Comparison of ENCODE assay signal across 1 cellular context in genomic region chr11:134331565-134332188, GRCh38.
A peak's percentile ranks its signal among the peaks of the same experiment; 100 is the strongest.
TF ChIP-seq lines count a peak whose summit lies in the region.

Gene GLB1L2 (plus strand): TSS chr11:134331988. CDS start chr11:134332062, 74 bp downstream.

TF ChIP-seq in K562, 482 proteins besides CTCF, POLR2A, EP300 and RAD21 (continued from another document and continues in another):
- TF ChIP-seq TFAP4 (CRISPR knock-in tag; IDR thresholded peaks at IDR 0.05; ENCODE audit: borderline replicate concordance): peak; percentile 63
- TF ChIP-seq MCM2 (IDR thresholded peaks at IDR 0.05; ENCODE audit: low read depth): no peak
- TF ChIP-seq ILF3 (IDR thresholded peaks at IDR 0.05; ENCODE audit: borderline replicate concordance): no peak
- TF ChIP-seq ZNF584 (CRISPR knock-in tag; IDR thresholded peaks at IDR 0.05; ENCODE audit: low read depth): no peak
- no peak for TF ChIP-seq PTRF (tag; IDR thresholded peaks at IDR 0.05)
- TF ChIP-seq PML (IDR thresholded peaks at IDR 0.05; ENCODE audit: low read length): no peak
- TF ChIP-seq MXI1 (IDR thresholded peaks at IDR 0.05; ENCODE audit: low read depth, low read length): peak; percentile 58; the same call in 1 of the 2 replicates
- peak; percentile 42 for TF ChIP-seq CCNT2 (IDR thresholded peaks at IDR 0.05; ENCODE audit: borderline replicate concordance, extremely low read depth, insufficient read length, low read depth, low read length)
- TF ChIP-seq TBL1XR1 (IDR thresholded peaks at IDR 0.05; ENCODE audit: low read length in 2 of 2): no peak
- no peak for TF ChIP-seq TSHZ1 (CRISPR knock-in tag; IDR thresholded peaks at IDR 0.05)
- peak; percentile 93 for TF ChIP-seq LCOR (CRISPR knock-in tag; IDR thresholded peaks at IDR 0.05)
- TF ChIP-seq E2F5 (CRISPR knock-in tag; IDR thresholded peaks at IDR 0.05): 0 out of 2 replicates have a peak, but pooled peaks have one; percentile 54
- TF ChIP-seq ELK1 (CRISPR knock-in tag; IDR thresholded peaks at IDR 0.05): no peak
- TF ChIP-seq PTTG1 (tag; IDR thresholded peaks at IDR 0.05; ENCODE audit: low read depth): no peak
- TF ChIP-seq POLR2G (IDR thresholded peaks at IDR 0.05; ENCODE audit: low read depth, low read length): peak; percentile 72
- no peak for TF ChIP-seq ZHX1 (conservative IDR thresholded peaks at IDR 0.05; ENCODE audit: low read length)
- TF ChIP-seq BRCA1 (IDR thresholded peaks at IDR 0.05): no peak
- TF ChIP-seq BRCA1 (CRISPR knock-in tag; IDR thresholded peaks at IDR 0.05): peak; percentile 82; the same call in 1 of the 2 replicates
- TF ChIP-seq POLR2B (IDR thresholded peaks at IDR 0.05; ENCODE audit: low read depth, partially characterized antibody): no peak
- peak; percentile 54 for TF ChIP-seq ZFX (CRISPR knock-in tag; IDR thresholded peaks at IDR 0.05)
- TF ChIP-seq BACH1 (tag; IDR thresholded peaks at IDR 0.05): no peak
- no peak for TF ChIP-seq CBX2 (IDR thresholded peaks at IDR 0.05; ENCODE audit: insufficient read depth, low read length, poor library complexity, severe bottlenecking)
- TF ChIP-seq FOXK1 (CRISPR knock-in tag; IDR thresholded peaks at IDR 0.05; ENCODE audit: borderline replicate concordance): no peak
- TF ChIP-seq IFI16 (CRISPR knock-in tag; IDR thresholded peaks at IDR 0.05): no peak
- TF ChIP-seq ZNF655 (CRISPR knock-in tag; IDR thresholded peaks at IDR 0.05): no peak
- peak; percentile 76; the same call in 1 of the 2 replicates for TF ChIP-seq EP400 (IDR thresholded peaks at IDR 0.05)
- no peak for TF ChIP-seq DACH1 (IDR thresholded peaks at IDR 0.05; ENCODE audit: partially characterized antibody)
- no peak for TF ChIP-seq ZNF551 (CRISPR knock-in tag; IDR thresholded peaks at IDR 0.05)
- no peak for TF ChIP-seq ZNF274 (IDR thresholded peaks at IDR 0.05; ENCODE audit: borderline replicate concordance, low read depth, low read length)
- peak; percentile 36 for TF ChIP-seq NEUROD1 (IDR thresholded peaks at IDR 0.05; ENCODE audit: borderline replicate concordance, low read depth, low read length, partially characterized antibody)
- no peak for TF ChIP-seq ZNF23 (CRISPR knock-in tag; IDR thresholded peaks at IDR 0.05)
- no peak for TF ChIP-seq SMAD4 (CRISPR knock-in tag; conservative IDR thresholded peaks at IDR 0.05)
- TF ChIP-seq HMG20B (CRISPR knock-in tag; IDR thresholded peaks at IDR 0.05): no peak
- peak in 1 of 2 experiments; percentile 39; a peak in 1 of 4 replicates for TF ChIP-seq ZNF639 (CRISPR knock-in tag; conservative IDR thresholded peaks at IDR 0.05 in 1 of 2, IDR thresholded peaks at IDR 0.05 in 1 of 2)
- no peak for TF ChIP-seq TCFL5 (CRISPR knock-in tag; conservative IDR thresholded peaks at IDR 0.05)
- no peak; the same call in 1 of the 2 replicates for TF ChIP-seq KLF13 (tag; IDR thresholded peaks at IDR 0.05; ENCODE audit: borderline replicate concordance, low read depth)
- TF ChIP-seq HMBOX1 (IDR thresholded peaks at IDR 0.05): no peak
- TF ChIP-seq ZKSCAN8 (CRISPR knock-in tag; IDR thresholded peaks at IDR 0.05): no peak
- TF ChIP-seq ZNF212 (CRISPR knock-in tag; IDR thresholded peaks at IDR 0.05): no peak
- no peak for TF ChIP-seq ADNP (tag; IDR thresholded peaks at IDR 0.05)
- TF ChIP-seq GATAD2B (IDR thresholded peaks at IDR 0.05; ENCODE audit: borderline replicate concordance): no peak
- no peak for TF ChIP-seq NFIX (CRISPR knock-in tag; IDR thresholded peaks at IDR 0.05; ENCODE audit: low read depth)
- peak; percentile 92 for TF ChIP-seq MAX (CRISPR knock-in tag; IDR thresholded peaks at IDR 0.05)
- TF ChIP-seq NFYB (IDR thresholded peaks at IDR 0.05; ENCODE audit: extremely low read depth, insufficient read length): peak; percentile 72
- no peak for TF ChIP-seq ZNF239 (CRISPR knock-in tag; IDR thresholded peaks at IDR 0.05)
- peak; percentile 70 for TF ChIP-seq RBFOX2 (IDR thresholded peaks at IDR 0.05; ENCODE audit: low read depth, low read length)
- TF ChIP-seq GTF2B (IDR thresholded peaks at IDR 0.05; ENCODE audit: extremely low read depth, insufficient read length): no peak
- TF ChIP-seq HNRNPUL1 (IDR thresholded peaks at IDR 0.05; ENCODE audit: low read length): no peak
- TF ChIP-seq ZC3H4 (CRISPR knock-in tag; IDR thresholded peaks at IDR 0.05; ENCODE audit: borderline replicate concordance): no peak
- TF ChIP-seq KLF6 (CRISPR knock-in tag; IDR thresholded peaks at IDR 0.05; ENCODE audit: borderline replicate concordance): no peak
- TF ChIP-seq PBX2 (CRISPR knock-in tag; IDR thresholded peaks at IDR 0.05; ENCODE audit: low read depth): no peak
- TF ChIP-seq PBX2 (tag; conservative IDR thresholded peaks at IDR 0.05; ENCODE audit: low read depth): no peak
